21 cellular contexts compared by ENCODE assay signal in genomic region chr1:99705385-99705784, GRCh38. TPM values are rescaled to one million over a fixed set of nuclear protein-coding genes. Genes with fewer than 3 reads are reported as not detected.
"Had no signal": no experiment of that assay in that cellular context is flagged by ENCODE, and none has a peak within 500 bp of the region (broad histone marks: within the 10 kb centered on the region; RNA-seq: fewer than 3 reads in every experiment).

No MANE protein-coding gene starts in this region.

- H3K4me1 ChIP-seq: body of pancreas, foreskin keratinocyte, prostate gland, sigmoid colon had no signal

- H3K36me3 ChIP-seq: prostate gland had no signal

- ATAC-seq: activated T-helper 17 cell treated with anti-CD3 and anti-CD28 coated beads, Interleukin-2, amount 50 U/mL, for 72 hours; body of pancreas; foreskin keratinocyte; mucosa of descending colon had no signal

- H3K9me3 ChIP-seq: body of pancreas, mucosa of descending colon, prostate gland, sigmoid colon, suprapubic skin, upper lobe of left lung had no signal

- H3K27me3 ChIP-seq: body of pancreas, foreskin keratinocyte, sigmoid colon, suprapubic skin, upper lobe of left lung had no signal

- H3K27ac ChIP-seq: body of pancreas, foreskin keratinocyte, prostate gland, sigmoid colon, suprapubic skin had no signal

- H3K4me3 ChIP-seq: body of pancreas, mucosa of descending colon, prostate gland, sigmoid colon, suprapubic skin, upper lobe of left lung had no signal

- DNase-seq: activated CD4-positive, alpha-beta T cell treated with anti-CD3 and anti-CD28 coated beads, Interleukin-2, amount 10 ng/mL, durations not matched to agents 24 days and 14 days; activated naive CD4-positive, alpha-beta T cell treated with anti-CD3 and anti-CD28 coated beads, Interleukin-2, amount 10 ng/mL, durations not matched to agents 7 days and 5 days; activated T-cell treated with anti-CD3 and anti-CD28 coated beads for 4 hours; amniotic stem cell; body of pancreas; erythroblast; foreskin keratinocyte; head of caudate nucleus; left cardiac atrium; mammary epithelial cell; mucosa of descending colon; nucleus accumbens; sigmoid colon; stimulated activated CD4-positive, alpha-beta T cell treated with anti-CD3 and anti-CD28 coated beads, Interleukin-12 subunit alpha, Interleukin-12 subunit beta, amount 100 ng/mL, for 4 hours; stimulated activated naive CD4-positive, alpha-beta T cell treated with Interleukin-2 at 50 U/mL for 16 hours had no signal

RNA-seq across cellular contexts. Expression of gene PALMD, which starts 59.5 kb away (rescaled TPM):
- total RNA-seq: activated CD4-positive, alpha-beta T cell treated with anti-CD3 and anti-CD28 coated beads, Interleukin-2, amount 10 ng/mL, durations not matched to agents 24 days and 14 days; activated CD8-positive, alpha-beta memory T cell treated with anti-CD3 and anti-CD28 coated beads for 36 hours; activated T-helper 17 cell treated with anti-CD3 and anti-CD28 coated beads, Interleukin-2, amount 50 U/mL, for 72 hours; natural killer cell treated with Interleukin-12 subunit alpha and Interleukin-12 subunit beta and Interleukin-15 and Interleukin-18, amount 100 ng/mL, for 72 hours had no signal
